Comparison of ENCODE assay signal across 8 cellular contexts in the genomic region with DNA sequence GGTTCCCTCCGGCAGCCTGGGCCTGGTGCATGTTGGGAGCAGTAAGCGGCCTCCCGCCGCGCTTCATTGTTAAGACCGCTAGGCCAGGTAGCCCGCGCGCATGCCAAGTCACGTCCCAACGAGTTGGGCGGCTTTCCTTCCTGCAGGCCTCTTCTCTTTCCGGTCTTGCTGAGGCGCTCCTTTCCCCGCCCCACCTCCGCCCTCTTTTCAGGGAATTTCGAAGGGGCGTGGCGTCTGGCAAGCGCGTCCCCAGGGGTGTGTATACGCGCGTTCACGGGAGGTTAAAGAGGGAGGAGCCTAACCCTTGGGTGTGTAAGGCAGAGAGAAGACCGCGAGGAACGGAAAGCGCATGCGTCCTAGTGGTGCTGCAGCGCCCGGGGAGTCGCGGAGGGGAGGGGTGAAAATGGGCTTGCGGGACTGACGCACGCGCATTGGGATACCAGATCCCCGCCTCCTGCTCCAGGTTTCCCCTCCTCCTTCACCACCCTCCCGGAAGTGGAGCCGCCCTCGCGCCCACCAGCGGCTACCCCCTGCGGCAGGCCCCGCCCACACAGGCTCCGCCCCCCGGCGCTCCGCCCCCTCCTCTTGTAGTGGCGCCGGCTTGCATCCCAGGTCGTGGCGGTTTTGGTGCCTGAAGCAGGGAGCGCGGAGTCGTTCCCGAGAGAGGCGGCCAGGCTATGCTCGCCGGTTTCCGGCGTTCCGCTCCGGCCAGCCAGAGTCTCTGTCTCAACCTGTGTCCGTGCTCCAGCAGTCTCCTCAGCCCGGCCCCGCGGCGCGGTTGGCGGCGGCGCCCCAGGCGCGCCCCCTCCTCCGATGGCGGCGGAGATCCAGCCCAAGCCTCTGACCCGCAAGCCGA. TPM values are rescaled to one million over a fixed set of nuclear protein-coding genes. Genes with fewer than 3 reads are reported as not detected.
DNase-seq lines count a peak whose midpoint lies in the region; ATAC-seq and TF ChIP-seq lines count a peak whose summit lies in the region.

A gene with protein sequence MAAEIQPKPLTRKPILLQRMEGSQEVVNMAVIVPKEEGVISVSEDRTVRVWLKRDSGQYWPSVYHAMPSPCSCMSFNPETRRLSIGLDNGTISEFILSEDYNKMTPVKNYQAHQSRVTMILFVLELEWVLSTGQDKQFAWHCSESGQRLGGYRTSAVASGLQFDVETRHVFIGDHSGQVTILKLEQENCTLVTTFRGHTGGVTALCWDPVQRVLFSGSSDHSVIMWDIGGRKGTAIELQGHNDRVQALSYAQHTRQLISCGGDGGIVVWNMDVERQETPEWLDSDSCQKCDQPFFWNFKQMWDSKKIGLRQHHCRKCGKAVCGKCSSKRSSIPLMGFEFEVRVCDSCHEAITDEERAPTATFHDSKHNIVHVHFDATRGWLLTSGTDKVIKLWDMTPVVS (plus strand): TSS at position 588 of the 856 bp plus-strand sequence. CDS start 226 bp downstream, at position 814.

- POLR2A ChIA-PET in CD8-positive, alpha-beta memory T cell (lab: Charles Lee), result interaction anchor here (1.9 to 3.8 kb wide), 2 partner anchors 131 to 219 kb away, joined by 4 to 43 read pairs; partner anchors contain the start of gene INTS6

- H3K4me3 Mint-ChIP-seq in CD8-positive, alpha-beta memory T cell, result peak within 1 kb of the TSS; percentile 98 to 100 (median 99)

- DNase-seq in CD8-positive, alpha-beta memory T cell, result peak; percentile 99 to 100 (median 99)
- peak; percentile 95 for DNase-seq in HS-27A (ENCODE audit: low read depth)
- DNase-seq in NK-92 (lab: John Stamatoyannopoulos, UW; ENCODE audit: unreplicated experiment), result peak; percentile 95
- peak; percentile 98 to 99 for DNase-seq in activated CD8-positive, alpha-beta memory T cell treated with anti-CD3 and anti-CD28 coated beads for 1 hour (ENCODE audit: extremely low read depth in 1 of 2, low read depth in 1 of 2)
- DNase-seq in effector CD4-positive, alpha-beta T cell, result peak; percentile 99
- DNase-seq in lung (ENCODE audit: low spot score), result peak; percentile 100
- DNase-seq in stimulated activated CD4-positive, alpha-beta T cell treated with anti-CD3 and anti-CD28 coated beads, TNF-alpha, amount 100 ng/mL, for 4 hours (ENCODE audit: low read depth in 3 of 3), result peak; percentile 99 to 100 (median 99)

- H3K9me3 Mint-ChIP-seq in CD8-positive, alpha-beta memory T cell, result no peaks in the 10 kb centered on the region

- ATAC-seq in GM19467 (IDR thresholded peaks at IDR 0.05; ENCODE audit: unreplicated experiment) (peak; percentile 77), lung (ENCODE audit: insufficient read depth, low FRiP score) (peak; percentile 96)

- H3K27ac Mint-ChIP-seq in CD8-positive, alpha-beta memory T cell, result peak within 1 kb of the TSS; percentile 95 to 100 (median 99)

- peak within 1 kb of the TSS; percentile 94 for H3K4me3 ChIP-seq in CD8-positive, alpha-beta memory T cell (ENCODE audit: low read length)
- peak within 1 kb of the TSS; percentile 97 for H3K4me3 ChIP-seq in lung

- H3K27ac ChIP-seq in CD8-positive, alpha-beta memory T cell (ENCODE audit: low read depth, low read length), result peak within 1 kb of the TSS; percentile 84
- peak within 1 kb of the TSS; percentile 91 to 94 for H3K27ac ChIP-seq in lung (ENCODE audit: low read depth in 1 of 2, low read length in 1 of 2)

- CTCF ChIA-PET in CD8-positive, alpha-beta memory T cell (lab: Charles Lee), result interaction anchor here (1.1 to 1.9 kb wide), 3 partner anchors 130 to 139 kb away, joined by 4 to 7 read pairs (median 6); partner anchors contain the start of gene INTS6

- no peaks in the 10 kb centered on the region for H3K27me3 Mint-ChIP-seq in CD8-positive, alpha-beta memory T cell

- 0 to 1% methylated on average over 71 to 81 of the region's 81 CpGs for WGBS in lung, 2 donors

- H3K4me1 Mint-ChIP-seq in CD8-positive, alpha-beta memory T cell, result peaks cover 32 to 37% (median 36%) of the 10 kb centered on the region in 3 donors

- peaks cover 0 to 7% (median 0%) of the 10 kb centered on the region in 3 donors for H3K36me3 Mint-ChIP-seq in CD8-positive, alpha-beta memory T cell

- no peaks in the 10 kb centered on the region for H3K27me3 ChIP-seq in CD8-positive, alpha-beta memory T cell (ENCODE audit: insufficient read depth, low read length, poor library complexity, severe bottlenecking)
- no peaks in the 10 kb centered on the region for H3K27me3 ChIP-seq in lung (ENCODE audit: control insufficient read depth, insufficient read depth)

- H3K36me3 ChIP-seq in CD8-positive, alpha-beta memory T cell (ENCODE audit: insufficient read depth, low read length), result no peaks in the 10 kb centered on the region
- H3K36me3 ChIP-seq in lung (ENCODE audit: control insufficient read depth in 2 of 2, insufficient read depth in 2 of 2, low read length in 2 of 2), result no peaks in the 10 kb centered on the region

- no peak for TF ChIP-seq CTCF in lung (IDR thresholded peaks at IDR 0.05; ENCODE audit: control extremely low read depth, extremely low read depth)

- peaks cover 25% of the 10 kb centered on the region for H3K4me1 ChIP-seq in CD8-positive, alpha-beta memory T cell (ENCODE audit: insufficient read depth, low read length)
- H3K4me1 ChIP-seq in lung (ENCODE audit: control insufficient read depth in 2 of 2, insufficient read depth in 2 of 2, low read length in 2 of 2), result peaks cover 2 to 14% of the 10 kb centered on the region in 2 donors

- H3K9me3 ChIP-seq in CD8-positive, alpha-beta memory T cell (ENCODE audit: low read length), result no peaks in the 10 kb centered on the region
- H3K9me3 ChIP-seq in lung (ENCODE audit: control insufficient read depth in 2 of 2, insufficient read depth in 1 of 2, low read length in 1 of 2), result no peaks in the 10 kb centered on the region

RNA-seq across cellular contexts. Expression of the gene that starts here (rescaled TPM):
- 1 to 10 TPM; 6.1 to 7.1 TPM for total RNA-seq in CD8-positive, alpha-beta memory T cell
- 3.9 TPM for polyA plus RNA-seq in CD8-positive, alpha-beta memory T cell
- 10 to 100 TPM; 16.7 to 27.3 TPM for total RNA-seq in lung
- 1 to 10 TPM; 4.6 to 5.0 TPM for polyA plus RNA-seq in lung

Comparison
In these comparisons a context has a peak if more than half of its experiments do, and no peak if none do; other contexts are left out.
1. Peak in every context shown above with its lines: DNase-seq, ATAC-seq, H3K4me3 ChIP-seq and H3K27ac ChIP-seq.